In the genomic region with DNA sequence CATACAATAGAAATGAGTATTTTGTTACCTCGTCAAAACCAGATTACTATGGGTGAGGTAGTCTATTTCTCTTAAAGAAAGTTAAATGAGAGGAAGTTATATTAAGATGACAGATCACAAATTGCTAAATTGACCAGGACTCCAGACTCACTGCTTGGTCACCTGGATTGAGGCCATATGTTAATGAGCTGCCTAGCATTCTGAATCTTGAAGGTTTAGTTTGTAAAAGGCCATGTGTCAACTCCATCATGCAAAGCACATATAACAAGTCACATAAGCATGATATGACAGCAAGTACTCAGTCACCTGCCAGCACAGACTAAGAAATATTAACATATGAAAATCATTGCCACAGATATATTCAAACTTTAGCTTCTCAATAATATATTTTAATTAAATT, we compare ENCODE assay signal across 28 cellular contexts.
"Had no signal": no experiment of that assay in that cellular context is flagged by ENCODE, and none has a peak within 500 bp of the region (broad histone marks: within the 10 kb centered on the region; RNA-seq: fewer than 3 reads in every experiment).

No MANE protein-coding gene starts in this region.

- DNase-seq: activated CD4-positive, alpha-beta memory T cell treated with anti-CD3 and anti-CD28 coated beads, Interleukin-2, amount 10 ng/mL, durations not matched to agents 7 days and 5 days; activated CD4-positive, alpha-beta T cell treated with anti-CD3 and anti-CD28 coated beads for 1 hour; activated CD4-positive, alpha-beta T cell treated with anti-CD3 and anti-CD28 coated beads for 4 hours; activated CD4-positive, alpha-beta T cell treated with anti-CD3 and anti-CD28 coated beads, Interleukin-2, amount 10 ng/mL, durations not matched to agents 7 days and 5 days; activated CD4-positive, alpha-beta T cell treated with anti-CD3 and anti-CD28 coated beads, Interleukin-2, amount 50 U/mL, for 4 hours; activated CD8-positive, alpha-beta memory T cell treated with anti-CD3 and anti-CD28 coated beads, Interleukin-2, amount 50 U/mL, for 48 hours; activated gamma-delta T cell; activated naive CD4-positive, alpha-beta T cell; activated naive CD4-positive, alpha-beta T cell treated with anti-CD3 and anti-CD28 coated beads, Interleukin-2, amount 10 ng/mL, durations not matched to agents 7 days and 5 days; activated naive CD8-positive, alpha-beta T cell treated with anti-CD3 and anti-CD28 coated beads, Interleukin-2, amount 10 ng/mL, durations not matched to agents 7 days and 5 days; activated T-cell treated with anti-CD3 and anti-CD28 coated beads for 4 hours; activated T-cell treated with anti-CD3 and anti-CD28 coated beads, Interleukin-2, amount 50 U/mL, for 24 hours; activated T-cell treated with anti-CD3 and anti-CD28 coated beads, Interleukin-2, amount 50 U/mL, for 72 hours; body of pancreas; caudate nucleus; colonic mucosa; dorsolateral prefrontal cortex; effector memory CD4-positive, alpha-beta T cell; endodermal cell; foreskin fibroblast; head of caudate nucleus; T-helper 2 cell had no signal

- H3K9me3 Mint-ChIP-seq: activated CD4-positive, alpha-beta T cell treated with anti-CD3 and anti-CD28 coated beads, Interleukin-2, amount 10 ng/mL, durations not matched to agents 7 days and 5 days; dendritic cell treated with granulocyte-macrophage colony-stimulating factor and Interleukin-4, amounts not matched to agents 40 ng/mL and 50 ng/mL, for 4 days; endodermal cell; WTC11 had no signal

- H3K4me1 Mint-ChIP-seq: activated CD4-positive, alpha-beta memory T cell treated with anti-CD3 and anti-CD28 coated beads, Interleukin-2, amount 10 ng/mL, durations not matched to agents 7 days and 5 days; activated CD4-positive, alpha-beta T cell treated with anti-CD3 and anti-CD28 coated beads, Interleukin-2, amount 10 ng/mL, durations not matched to agents 7 days and 5 days; activated naive CD4-positive, alpha-beta T cell treated with anti-CD3 and anti-CD28 coated beads, Interleukin-2, amount 10 ng/mL, durations not matched to agents 7 days and 5 days; activated naive CD8-positive, alpha-beta T cell treated with anti-CD3 and anti-CD28 coated beads, Interleukin-2, amount 10 ng/mL, durations not matched to agents 7 days and 5 days had no signal

- H3K9me3 ChIP-seq: ascending aorta, body of pancreas, colonic mucosa had no signal

- H3K27me3 ChIP-seq: ascending aorta, body of pancreas, colonic mucosa, dorsolateral prefrontal cortex had no signal

- H3K36me3 ChIP-seq: ascending aorta, colonic mucosa had no signal

- H3K4me3 Mint-ChIP-seq: activated CD4-positive, alpha-beta memory T cell treated with anti-CD3 and anti-CD28 coated beads, Interleukin-2, amount 10 ng/mL, durations not matched to agents 7 days and 5 days; activated CD4-positive, alpha-beta T cell treated with anti-CD3 and anti-CD28 coated beads, Interleukin-2, amount 10 ng/mL, durations not matched to agents 7 days and 5 days; activated naive CD4-positive, alpha-beta T cell treated with anti-CD3 and anti-CD28 coated beads, Interleukin-2, amount 10 ng/mL, durations not matched to agents 7 days and 5 days; activated naive CD8-positive, alpha-beta T cell treated with anti-CD3 and anti-CD28 coated beads, Interleukin-2, amount 10 ng/mL, durations not matched to agents 7 days and 5 days; activated T-cell treated with anti-CD3 and anti-CD28 coated beads, Interleukin-2, amount 50 U/mL, for 24 hours; activated T-cell treated with anti-CD3 and anti-CD28 coated beads, Interleukin-2, amount 50 U/mL, for 72 hours; dendritic cell treated with granulocyte-macrophage colony-stimulating factor and Interleukin-4, amounts not matched to agents 40 ng/mL and 50 ng/mL, for 4 days; endodermal cell; WTC11 had no signal

- H3K27ac ChIP-seq: ascending aorta, body of pancreas, colonic mucosa, dorsolateral prefrontal cortex, VCaP had no signal

- ATAC-seq: activated naive CD4-positive, alpha-beta T cell treated with anti-CD3 and anti-CD28 coated beads, Interleukin-2, amount 50 U/mL, for 72 hours; activated T-cell treated with anti-CD3 and anti-CD28 coated beads, Interleukin-2, amount 50 U/mL, for 72 hours; body of pancreas; esophagus mucosa; WTC11 had no signal

- H3K4me3 ChIP-seq: ascending aorta, body of pancreas, colonic mucosa, dorsolateral prefrontal cortex had no signal

- H3K27ac Mint-ChIP-seq: activated CD4-positive, alpha-beta memory T cell treated with anti-CD3 and anti-CD28 coated beads, Interleukin-2, amount 10 ng/mL, durations not matched to agents 7 days and 5 days; activated CD4-positive, alpha-beta T cell treated with anti-CD3 and anti-CD28 coated beads, Interleukin-2, amount 10 ng/mL, durations not matched to agents 7 days and 5 days; activated naive CD4-positive, alpha-beta T cell treated with anti-CD3 and anti-CD28 coated beads, Interleukin-2, amount 10 ng/mL, durations not matched to agents 7 days and 5 days; activated naive CD4-positive, alpha-beta T cell treated with anti-CD3 and anti-CD28 coated beads, Interleukin-2, amount 50 U/mL, for 72 hours; activated naive CD8-positive, alpha-beta T cell treated with anti-CD3 and anti-CD28 coated beads, Interleukin-2, amount 10 ng/mL, durations not matched to agents 7 days and 5 days; activated T-cell treated with anti-CD3 and anti-CD28 coated beads, Interleukin-2, amount 50 U/mL, for 24 hours; activated T-cell treated with anti-CD3 and anti-CD28 coated beads, Interleukin-2, amount 50 U/mL, for 72 hours; dendritic cell treated with granulocyte-macrophage colony-stimulating factor and Interleukin-4, amounts not matched to agents 40 ng/mL and 50 ng/mL, for 4 days; endodermal cell; WTC11 had no signal

- H3K27me3 Mint-ChIP-seq: activated CD4-positive, alpha-beta memory T cell treated with anti-CD3 and anti-CD28 coated beads, Interleukin-2, amount 10 ng/mL, durations not matched to agents 7 days and 5 days; activated CD4-positive, alpha-beta T cell treated with anti-CD3 and anti-CD28 coated beads, Interleukin-2, amount 10 ng/mL, durations not matched to agents 7 days and 5 days; activated naive CD4-positive, alpha-beta T cell treated with anti-CD3 and anti-CD28 coated beads, Interleukin-2, amount 10 ng/mL, durations not matched to agents 7 days and 5 days; activated naive CD8-positive, alpha-beta T cell treated with anti-CD3 and anti-CD28 coated beads, Interleukin-2, amount 10 ng/mL, durations not matched to agents 7 days and 5 days; activated T-cell treated with anti-CD3 and anti-CD28 coated beads, Interleukin-2, amount 50 U/mL, for 24 hours; dendritic cell treated with granulocyte-macrophage colony-stimulating factor and Interleukin-4, amounts not matched to agents 40 ng/mL and 50 ng/mL, for 4 days had no signal

- H3K36me3 Mint-ChIP-seq: activated naive CD4-positive, alpha-beta T cell treated with anti-CD3 and anti-CD28 coated beads, Interleukin-2, amount 10 ng/mL, durations not matched to agents 7 days and 5 days; activated naive CD4-positive, alpha-beta T cell treated with anti-CD3 and anti-CD28 coated beads, Interleukin-2, amount 50 U/mL, for 72 hours; activated naive CD8-positive, alpha-beta T cell treated with anti-CD3 and anti-CD28 coated beads, Interleukin-2, amount 10 ng/mL, durations not matched to agents 7 days and 5 days; WTC11 had no signal
